ENCODE assay signal across 21 cellular contexts in the genomic region with DNA sequence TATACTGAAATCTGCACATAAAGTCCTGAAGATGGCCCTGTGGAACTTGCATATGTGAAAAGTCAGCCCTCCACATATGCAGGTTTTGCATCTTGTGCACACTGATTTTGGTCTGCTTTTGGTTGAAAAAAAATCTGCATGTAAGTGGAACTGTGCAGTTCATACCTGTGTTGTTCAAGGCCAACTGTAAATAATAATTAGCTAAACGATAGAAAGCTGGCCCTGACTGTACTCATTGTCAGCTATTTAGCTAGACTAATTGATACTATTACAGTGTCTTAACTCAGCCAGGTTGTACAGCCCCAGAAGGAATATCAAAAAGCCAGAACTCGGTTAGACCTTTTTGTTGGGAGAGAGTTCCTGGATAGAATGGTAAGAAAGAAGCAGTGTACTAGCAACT.
"Had no signal": no experiment of that assay in that cellular context is flagged by ENCODE, and none has a peak within 500 bp of the region (broad histone marks: within the 10 kb centered on the region; RNA-seq: fewer than 3 reads in every experiment).

No MANE protein-coding gene starts in this region.

- H3K27me3 ChIP-seq: Peyer's patch, SJCRH30 had no signal

- H3K9me3 ChIP-seq: Peyer's patch, SJCRH30 had no signal

- H3K4me3 ChIP-seq: K562, Peyer's patch, SJCRH30 had no signal

- H3K4me1 ChIP-seq: Peyer's patch, SJCRH30 had no signal

- DNase-seq: activated CD4-positive, alpha-beta T cell treated with anti-CD3 and anti-CD28 coated beads for 48 hours; activated CD4-positive, alpha-beta T cell treated with anti-CD3 and anti-CD28 coated beads, Interleukin-2, amount 50 U/mL, for 4 hours; activated CD4-positive, CD25-positive, alpha-beta regulatory T cell treated with anti-CD3 and anti-CD28 coated beads, Interleukin-2, amount 50 U/mL, for 72 hours; activated CD8-positive, alpha-beta memory T cell treated with anti-CD3 and anti-CD28 coated beads, Interleukin-2, amount 50 U/mL, for 48 hours; activated CD8-positive, alpha-beta T cell treated with anti-CD3 and anti-CD28 coated beads, Interleukin-2, amount 10 ng/mL, durations not matched to agents 7 days and 5 days; activated effector memory CD4-positive, alpha-beta T cell treated with Interleukin-2 at 50 U/mL for 16 hours; activated naive CD4-positive, alpha-beta T cell; activated T-cell treated with anti-CD3 and anti-CD28 coated beads, Interleukin-2, amount 50 U/mL, for 24 hours; aorta; central memory CD4-positive, alpha-beta T cell; Kasumi-1; NCI-H1694; NCI-H2029; NCI-H2107; NCI-H2171 treated with DMSO at 0.1 percent for 48 hours; NCI-H82; Peyer's patch; Right ventricle myocardium superior; SJCRH30 had no signal

- H3K27ac ChIP-seq: Peyer's patch, RWPE1, SJCRH30 had no signal

- H3K36me3 ChIP-seq: Peyer's patch had no signal
